Comparison of ENCODE assay signal across 1 cellular context in genomic region chr11:10930224-10930960, GRCh38.
TF ChIP-seq lines count a peak whose summit lies in the region.

No MANE protein-coding gene starts in this region.

TF ChIP-seq in K562, 482 proteins besides CTCF, POLR2A, EP300 and RAD21 (continued from another document):
- TF ChIP-seq PATZ1 (CRISPR knock-in tag; IDR thresholded peaks at IDR 0.05; ENCODE audit: borderline replicate concordance): no peak
- no peak for TF ChIP-seq ZFP36 (IDR thresholded peaks at IDR 0.05; ENCODE audit: low read depth, low read length, partially characterized antibody)
- no peak for TF ChIP-seq PURB (CRISPR knock-in tag; IDR thresholded peaks at IDR 0.05; ENCODE audit: low read depth)
- TF ChIP-seq BCOR (IDR thresholded peaks at IDR 0.05): no peak
- no peak for TF ChIP-seq TCF7 (IDR thresholded peaks at IDR 0.05; ENCODE audit: borderline replicate concordance)
- TF ChIP-seq C11orf30 (IDR thresholded peaks at IDR 0.05; ENCODE audit: low read depth): no peak
